ENCODE assay signal across 9 cellular contexts in genomic region chr9:127949827-127950512, GRCh38. TPM values are rescaled to one million over a fixed set of nuclear protein-coding genes. Genes with fewer than 3 reads are reported as not detected.
A peak's percentile ranks its signal among the peaks of the same experiment; 100 is the strongest.
DNase-seq lines count a peak whose midpoint lies in the region; ATAC-seq and TF ChIP-seq lines count a peak whose summit lies in the region.
"Had no signal": no experiment of that assay in that cellular context is flagged by ENCODE, and none has a peak within 500 bp of the region (broad histone marks: within the 10 kb centered on the region; RNA-seq: fewer than 3 reads in every experiment).

No MANE protein-coding gene starts in this region.

- peaks cover 0 to 5% of the 10 kb centered on the region in 2 donors for H3K36me3 ChIP-seq in vagina

- no peaks in the 10 kb centered on the region for H3K9me3 ChIP-seq in vagina
- H3K9me3 ChIP-seq: tibial artery had no signal

- intact Hi-C loops in vagina (cut with DNase I) = no loop called here

- peak overlapping the region; percentile 64 for H3K27ac ChIP-seq in vagina
- H3K27ac ChIP-seq: tibial artery had no signal

- no peak for TF ChIP-seq CTCF in vagina (IDR thresholded peaks at IDR 0.05)

- no peak for DNase-seq in stimulated activated naive CD8-positive, alpha-beta T cell treated with anti-CD3 and anti-CD28 coated beads, Interleukin-15, Interleukin-2, amounts not matched to agents 100 U/mL and 50 U/mL, for 24 hours
- peak; percentile 85 for DNase-seq in medulla oblongata (ENCODE audit: extremely low spot score)
- no peak for DNase-seq in vagina (ENCODE audit: extremely low spot score in 2 of 2)
- DNase-seq: NCI-H146, tibial artery had no signal

- H3K4me3 Mint-ChIP-seq in stimulated activated naive CD8-positive, alpha-beta T cell treated with anti-CD3 and anti-CD28 coated beads, Interleukin-15, Interleukin-2, amounts not matched to agents 100 ng/mL and 50 ng/mL, for 24 hours = no peak overlapping the region

- peak overlapping the region; percentile 55 for H3K27ac Mint-ChIP-seq in stimulated activated naive CD8-positive, alpha-beta T cell treated with anti-CD3 and anti-CD28 coated beads, Interleukin-15, Interleukin-2, amounts not matched to agents 100 ng/mL and 50 ng/mL, for 24 hours

- peaks cover 68% of the 10 kb centered on the region for H3K4me1 ChIP-seq in vagina

- H3K4me1 Mint-ChIP-seq in stimulated activated naive CD8-positive, alpha-beta T cell treated with anti-CD3 and anti-CD28 coated beads, Interleukin-15, Interleukin-2, amounts not matched to agents 100 ng/mL and 50 ng/mL, for 24 hours (ENCODE audit: low read depth) = peaks cover 55% of the 10 kb centered on the region

- no peak for ATAC-seq in stimulated activated naive CD8-positive, alpha-beta T cell treated with anti-CD3 and anti-CD28 coated beads, Interleukin-15, Interleukin-2, amounts not matched to agents 100 U/mL and 50 U/mL, for 24 hours
- ATAC-seq in GM19328 (IDR thresholded peaks at IDR 0.05; ENCODE audit: unreplicated experiment) (no peak), HG02973 (IDR thresholded peaks at IDR 0.05; ENCODE audit: unreplicated experiment) (no peak)

- peaks cover 11% of the 10 kb centered on the region for H3K36me3 Mint-ChIP-seq in stimulated activated naive CD8-positive, alpha-beta T cell treated with anti-CD3 and anti-CD28 coated beads, Interleukin-15, Interleukin-2, amounts not matched to agents 100 ng/mL and 50 ng/mL, for 24 hours (ENCODE audit: low read depth)

- H3K27me3 ChIP-seq in vagina = no peaks in the 10 kb centered on the region
- H3K27me3 ChIP-seq: tibial artery had no signal

- H3K27me3 Mint-ChIP-seq in stimulated activated naive CD8-positive, alpha-beta T cell treated with anti-CD3 and anti-CD28 coated beads, Interleukin-15, Interleukin-2, amounts not matched to agents 100 ng/mL and 50 ng/mL, for 24 hours = no peaks in the 10 kb centered on the region

- no peaks in the 10 kb centered on the region for H3K9me3 Mint-ChIP-seq in stimulated activated naive CD8-positive, alpha-beta T cell treated with anti-CD3 and anti-CD28 coated beads, Interleukin-15, Interleukin-2, amounts not matched to agents 100 ng/mL and 50 ng/mL, for 24 hours

- TF ChIP-seq POLR2A in vagina (IDR thresholded peaks at IDR 0.05) = no peak

- no peak overlapping the region for H3K4me3 ChIP-seq in vagina
- H3K4me3 ChIP-seq: skin epidermis, tibial artery had no signal

RNA-seq across cellular contexts. Expression of gene DPM2, which starts 12.3 kb away (rescaled TPM):
- total RNA-seq in vagina = 17.7 TPM

RNA-seq across cellular contexts. Expression of gene PIP5KL1, which starts 19.4 kb away (rescaled TPM):
- 10.3 TPM for total RNA-seq in vagina

RNA-seq across cellular contexts. Expression of gene EEIG1, which starts 30.8 kb away (rescaled TPM):
- total RNA-seq in vagina = 30.9 TPM

RNA-seq across cellular contexts. Expression of gene ST6GALNAC4, which starts 33.1 kb away (rescaled TPM):
- 33.1 TPM for total RNA-seq in vagina

RNA-seq across cellular contexts. Expression of gene ST6GALNAC6, which starts 50.6 kb away (rescaled TPM):
- total RNA-seq in vagina = 108 TPM
